ENCODE assay signal across 26 cellular contexts in genomic region chr20:9994676-9995075, GRCh38.
"Had no signal": no experiment of that assay in that cellular context is flagged by ENCODE, and none has a peak within 500 bp of the region (broad histone marks: within the 10 kb centered on the region; RNA-seq: fewer than 3 reads in every experiment).

No MANE protein-coding gene starts in this region.

- H3K4me1 ChIP-seq: colonic mucosa, esophagus squamous epithelium, foreskin keratinocyte, gastrocnemius medialis had no signal

- H3K4me1 Mint-ChIP-seq: endodermal cell had no signal

- H3K27me3 Mint-ChIP-seq: dendritic cell treated with granulocyte-macrophage colony-stimulating factor and Interleukin-4, amounts not matched to agents 40 ng/mL and 50 ng/mL, for 4 days had no signal

- H3K27ac Mint-ChIP-seq: dendritic cell treated with granulocyte-macrophage colony-stimulating factor and Interleukin-4, amounts not matched to agents 40 ng/mL and 50 ng/mL, for 4 days; effector memory CD8-positive, alpha-beta T cell; endodermal cell had no signal

- H3K4me3 ChIP-seq: colonic mucosa, coronary artery, dorsolateral prefrontal cortex, esophagus muscularis mucosa, esophagus squamous epithelium, gastrocnemius medialis, gastroesophageal sphincter, heart left ventricle, heart right ventricle had no signal

- ATAC-seq: effector memory CD8-positive, alpha-beta T cell; esophagus mucosa; foreskin keratinocyte; gastrocnemius medialis; gastroesophageal sphincter; heart left ventricle; heart right ventricle had no signal

- FAIRE-seq: endothelial cell of umbilical vein had no signal

- H3K27ac ChIP-seq: colonic mucosa, coronary artery, dorsolateral prefrontal cortex, epithelial cell of prostate, esophagus muscularis mucosa, esophagus squamous epithelium, foreskin keratinocyte, gastrocnemius medialis, gastroesophageal sphincter, heart left ventricle, heart right ventricle had no signal

- H3K27me3 ChIP-seq: colonic mucosa, dorsolateral prefrontal cortex, esophagus muscularis mucosa, esophagus squamous epithelium, foreskin keratinocyte, gastrocnemius medialis, gastroesophageal sphincter, heart left ventricle, heart right ventricle had no signal

- H3K4me3 Mint-ChIP-seq: dendritic cell treated with granulocyte-macrophage colony-stimulating factor and Interleukin-4, amounts not matched to agents 40 ng/mL and 50 ng/mL, for 4 days; effector memory CD8-positive, alpha-beta T cell; endodermal cell had no signal

- DNase-seq: colonic mucosa; cortex of kidney; dermis blood vessel endothelial cell; dorsolateral prefrontal cortex; effector CD4-positive, alpha-beta T cell; effector CD8-positive, alpha-beta T cell; effector memory CD4-positive, alpha-beta T cell; effector memory CD8-positive, alpha-beta T cell; endodermal cell; erythroblast; esophagus squamous epithelium; foreskin fibroblast; foreskin keratinocyte; foreskin melanocyte; gastrocnemius medialis; glutamatergic neuron; head of caudate nucleus; heart left ventricle; heart right ventricle had no signal

- H3K9me3 ChIP-seq: colonic mucosa, esophagus muscularis mucosa, esophagus squamous epithelium, gastrocnemius medialis, gastroesophageal sphincter had no signal

- H3K36me3 ChIP-seq: colonic mucosa, esophagus muscularis mucosa, esophagus squamous epithelium, gastrocnemius medialis, gastroesophageal sphincter, heart left ventricle, heart right ventricle had no signal
